In the genomic region with DNA sequence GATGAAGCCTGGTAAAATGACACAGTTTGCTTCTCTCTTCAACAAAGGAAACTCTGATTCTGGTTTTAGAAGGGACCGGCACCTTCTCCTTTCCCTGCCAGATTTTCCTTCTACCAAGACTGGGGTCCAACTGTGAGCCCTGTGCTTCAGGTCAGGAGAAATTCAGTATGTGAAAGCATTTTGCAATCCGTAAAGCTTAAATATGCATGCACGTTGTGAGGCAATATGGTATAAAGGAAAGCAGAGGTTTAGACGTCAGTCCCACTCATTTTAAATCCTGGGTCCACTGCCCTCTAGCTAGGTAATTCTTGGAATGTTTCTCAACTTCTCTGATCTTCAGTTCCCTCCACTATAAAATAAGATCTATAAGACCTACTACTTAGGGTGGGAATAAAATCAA, we compare ENCODE assay signal across 24 cellular contexts.
"Had no signal": no experiment of that assay in that cellular context is flagged by ENCODE, and none has a peak within 500 bp of the region (broad histone marks: within the 10 kb centered on the region; RNA-seq: fewer than 3 reads in every experiment).

No MANE protein-coding gene starts in this region.

- H3K9ac ChIP-seq: KMS-11 had no signal

- H3K27me3 ChIP-seq: SJSA1 had no signal

- DNase-seq: Kasumi-1, MM.1S, NCI-H1092 treated with DMSO at 0.1 percent for 48 hours, NCI-H1436, NCI-H187, NCI-H2029, NCI-H2081 treated with DMSO at 0.1 percent for 48 hours, NCI-H2171, NCI-H226, NCI-H446, NCI-H510A, NCI-H524 treated with DMSO at 0.1 percent for 48 hours, NCI-H69, NCI-H774, Right ventricle myocardium superior, RPMI8226, SIG-M5 had no signal

- H3K4me3 ChIP-seq: K562, SJSA1, SK-N-MC had no signal

- H3K9me3 ChIP-seq: SJSA1 had no signal

- H3K27ac ChIP-seq: HL-60, KMS-11, SJSA1, SK-N-MC had no signal

- H3K4me1 ChIP-seq: SJSA1 had no signal

- H3K4me2 ChIP-seq: KMS-11 had no signal

- FAIRE-seq: HTR-8/SVneo, K562, RCC 7860 had no signal

- H3K36me3 ChIP-seq: SJSA1 had no signal
